ENCODE assay signal across 11 cellular contexts in genomic region chr6:11393713-11394627, GRCh38.
DNase-seq lines count a peak whose midpoint lies in the region; ATAC-seq and TF ChIP-seq lines count a peak whose summit lies in the region.
"Had no signal": no experiment of that assay in that cellular context is flagged by ENCODE, and none has a peak within 500 bp of the region (broad histone marks: within the 10 kb centered on the region; RNA-seq: fewer than 3 reads in every experiment).

No MANE protein-coding gene starts in this region.

- ATAC-seq in GM18870 (IDR thresholded peaks at IDR 0.05; ENCODE audit: unreplicated experiment): no peak
- ATAC-seq in activated naive CD4-positive, alpha-beta T cell treated with anti-CD3 and anti-CD28 coated beads, Interleukin-2, amount 50 U/mL, for 72 hours: no peak

- peak; percentile 84 for DNase-seq in EH (ENCODE audit: low read depth)
- DNase-seq in HS-27A (ENCODE audit: low read depth): peak; percentile 62
- peak; percentile 64 for DNase-seq in astrocyte of the spinal cord (ENCODE audit: low read depth, low spot score)
- DNase-seq in non-pigmented ciliary epithelial cell (ENCODE audit: low read depth): peak; percentile 47
- no peak for DNase-seq in ecto neural progenitor cell (ENCODE audit: low spot score)
- no peak for DNase-seq in activated naive CD4-positive, alpha-beta T cell treated with anti-CD3 and anti-CD28 coated beads, Interleukin-2, amount 50 U/mL, for 72 hours (ENCODE audit: low spot score in 2 of 2)
- DNase-seq in iPS-NIHi11 (ENCODE audit: low spot score): no peak
- DNase-seq: nephron progenitor cell; stimulated activated CD4-positive, alpha-beta T cell treated with anti-CD3 and anti-CD28 coated beads, Interleukin-4, amount 100 ng/mL, for 4 hours had no signal

- no peak for TF ChIP-seq CTCF in astrocyte of the spinal cord (IDR thresholded peaks at IDR 0.05; ENCODE audit: low read depth, low read length)

- peaks cover 0 to 19% of the 10 kb centered on the region in 2 donors for H3K36me3 Mint-ChIP-seq in activated naive CD4-positive, alpha-beta T cell treated with anti-CD3 and anti-CD28 coated beads, Interleukin-2, amount 50 U/mL, for 72 hours

- no peak overlapping the region for H3K4me3 ChIP-seq in astrocyte of the spinal cord (ENCODE audit: low read depth, low read length)
- H3K4me3 ChIP-seq: tibial nerve had no signal

- in situ Hi-C loops in astrocyte of the spinal cord (cut with HindIII; ENCODE audit: low sequenced_read_pairs): no loop called here

- no peak overlapping the region for H3K27ac Mint-ChIP-seq in activated naive CD4-positive, alpha-beta T cell treated with anti-CD3 and anti-CD28 coated beads, Interleukin-2, amount 50 U/mL, for 72 hours

- peaks cover 0 to 16% of the 10 kb centered on the region in 2 donors for H3K9me3 Mint-ChIP-seq in activated naive CD4-positive, alpha-beta T cell treated with anti-CD3 and anti-CD28 coated beads, Interleukin-2, amount 50 U/mL, for 72 hours

Comparison
In these comparisons a context has a peak if more than half of its experiments do, and no peak if none do; other contexts are left out.
1. DNase-seq: peak in EH (single experiment), HS-27A (single experiment), astrocyte of the spinal cord (single experiment) and non-pigmented ciliary epithelial cell (single experiment); none in ecto neural progenitor cell (single experiment), activated naive CD4-positive, alpha-beta T cell treated with anti-CD3 and anti-CD28 coated beads, Interleukin-2, amount 50 U/mL, for 72 hours (0 of 2) and iPS-NIHi11 (single experiment).